Comparison of ENCODE assay signal across 9 cellular contexts in the genomic region with DNA sequence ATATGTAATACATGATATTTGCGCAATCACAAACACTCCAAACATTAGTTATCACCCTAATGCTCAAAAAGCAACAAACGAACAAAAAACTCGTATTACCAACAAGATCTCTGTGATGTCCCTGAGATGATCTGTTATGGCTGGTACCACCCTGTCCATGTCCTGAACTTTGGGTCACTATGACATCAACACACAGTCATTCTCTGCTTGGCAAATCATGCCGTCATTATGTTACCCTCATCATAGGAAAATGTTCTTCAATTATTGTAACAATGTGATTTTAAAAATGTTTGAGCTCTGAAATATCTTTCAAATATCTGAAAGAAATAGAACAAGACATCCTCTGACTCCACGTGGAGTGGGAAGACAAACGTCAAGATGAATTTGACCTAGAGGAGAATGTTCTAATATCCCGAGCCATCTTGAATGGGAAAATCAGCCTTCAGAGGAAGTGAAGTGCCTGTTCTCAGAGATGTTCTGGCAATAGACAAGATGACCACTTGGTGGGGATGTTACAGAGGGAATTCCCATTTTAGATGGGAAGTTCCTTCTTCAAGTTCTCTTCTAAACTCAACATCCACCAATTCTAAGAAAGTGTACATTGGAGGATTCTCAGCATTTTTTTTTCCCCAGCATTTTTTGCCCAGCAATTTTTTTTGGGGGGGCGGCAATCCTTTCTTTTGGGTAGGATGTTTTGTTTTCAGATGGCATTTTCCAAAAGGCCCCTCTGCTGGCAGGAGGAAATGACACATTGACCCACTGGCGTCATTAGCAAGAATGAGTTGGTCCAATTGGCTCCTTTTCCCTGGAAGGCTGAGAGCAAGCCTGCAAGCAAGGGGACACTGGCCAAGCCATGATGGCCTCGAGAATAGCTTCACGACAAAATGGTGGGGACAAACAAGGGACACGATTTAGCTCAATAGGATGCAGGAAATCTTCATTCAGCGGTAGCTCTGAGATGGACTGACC. TPM values are rescaled to one million over a fixed set of nuclear protein-coding genes. Genes with fewer than 3 reads are reported as not detected.
DNase-seq lines count a peak whose midpoint lies in the region; ATAC-seq, FAIRE-seq and TF ChIP-seq lines count a peak whose summit lies in the region.
"Had no signal": no experiment of that assay in that cellular context is flagged by ENCODE, and none has a peak within 500 bp of the region (broad histone marks: within the 10 kb centered on the region; RNA-seq: fewer than 3 reads in every experiment).

No MANE protein-coding gene starts in this region.

- H3K9ac ChIP-seq in adipocyte (ENCODE audit: low read length), result no peak overlapping the region

- H3K27me3 ChIP-seq in adipocyte (replicated peaks; ENCODE audit: control insufficient read depth, insufficient read depth, low read length), result peaks cover 7% of the 10 kb centered on the region
- no peaks in the 10 kb centered on the region for H3K27me3 ChIP-seq in right lobe of liver

- H3K36me3 Mint-ChIP-seq in activated CD4-positive, alpha-beta T cell treated with anti-CD3 and anti-CD28 coated beads, Interleukin-2, amount 10 ng/mL, durations not matched to agents 24 days and 14 days (ENCODE audit: low read depth), result no peaks in the 10 kb centered on the region

- peak overlapping the region in 1 of 3 donors; percentile 42 for H3K27ac ChIP-seq in right lobe of liver
- H3K27ac ChIP-seq: neutrophil had no signal

- H3K4me1 ChIP-seq in adipocyte (ENCODE audit: control insufficient read depth, insufficient read depth, low read length) (peaks cover 4% of the 10 kb centered on the region), right lobe of liver (peaks cover 0 to 39% (median 7%) of the 10 kb centered on the region in 4 donors)

- H3K4me1 Mint-ChIP-seq in activated CD4-positive, alpha-beta T cell treated with anti-CD3 and anti-CD28 coated beads, Interleukin-2, amount 10 ng/mL, durations not matched to agents 24 days and 14 days, result no peaks in the 10 kb centered on the region

- TF ChIP-seq POLR2A in right lobe of liver (IDR thresholded peaks at IDR 0.05) (no peak), GM12892 (IDR thresholded peaks at IDR 0.05; ENCODE audit: low read depth, low read length) (no peak)

- no peak for FAIRE-seq in GM12892 (lab: Jason Lieb, UNC)

- intact Hi-C loops in right lobe of liver (cut with DNase I), result loop anchor here in 1 of 2 donors (10.0 kb wide), 1 partner anchor 53 kb away; no protein-coding TSS in a partner anchor
- intact Hi-C loops in activated CD4-positive, alpha-beta T cell treated with anti-CD3 and anti-CD28 coated beads, Interleukin-2, amount 10 ng/mL, durations not matched to agents 24 days and 14 days (cut with micrococcal nuclease), result loop anchor here (1.0 kb wide), 1 partner anchor 199 kb away; no protein-coding TSS in a partner anchor

- no peak overlapping the region for H3K4me3 ChIP-seq in adipocyte (ENCODE audit: low read length)
- no peak overlapping the region for H3K4me3 ChIP-seq in right lobe of liver

- DNase-seq in ELF-1 (ENCODE audit: low read depth, low spot score) (peak; percentile 35), LoVo (ENCODE audit: low spot score) (peak; percentile 69), adipocyte (ENCODE audit: low read depth) (peak; percentile 87), right lobe of liver (peak in 1 of 3 donors; percentile 70), GM12892 (ENCODE audit: insufficient read length) (no peak)
- DNase-seq in stimulated activated naive CD4-positive, alpha-beta T cell treated with Interleukin-2 at 50 U/mL for 16 hours (lab: John Stamatoyannopoulos, UW), result no peak
- no peak for DNase-seq in activated CD4-positive, alpha-beta T cell treated with anti-CD3 and anti-CD28 coated beads, Interleukin-2, amount 10 ng/mL, durations not matched to agents 24 days and 14 days
- DNase-seq in NK-92 treated with Interleukin-12 subunit alpha and Interleukin-12 subunit beta, amount 100 ng/mL, for 24 hours (lab: John Stamatoyannopoulos, UW), result no peak

- no peak overlapping the region for H3K27ac Mint-ChIP-seq in activated CD4-positive, alpha-beta T cell treated with anti-CD3 and anti-CD28 coated beads, Interleukin-2, amount 10 ng/mL, durations not matched to agents 24 days and 14 days

- 35% methylated on average over 12 of the region's 13 CpGs for WGBS in right lobe of liver (ENCODE audit: insufficient coverage, low coverage, low lambda C conversion rate, missing lambda C conversion rate)

- no peak overlapping the region for H3K4me3 Mint-ChIP-seq in activated CD4-positive, alpha-beta T cell treated with anti-CD3 and anti-CD28 coated beads, Interleukin-2, amount 10 ng/mL, durations not matched to agents 24 days and 14 days

- H3K36me3 ChIP-seq in adipocyte (ENCODE audit: control insufficient read depth, insufficient read depth, low read length, severe bottlenecking) (no peaks in the 10 kb centered on the region), right lobe of liver (no peaks in the 10 kb centered on the region)
- H3K36me3 ChIP-seq: neutrophil had no signal

- ATAC-seq in right lobe of liver, result peak; percentile 20 to 40 (median 24)

- H3K9me3 Mint-ChIP-seq in activated CD4-positive, alpha-beta T cell treated with anti-CD3 and anti-CD28 coated beads, Interleukin-2, amount 10 ng/mL, durations not matched to agents 24 days and 14 days, result no peaks in the 10 kb centered on the region

- peaks cover 10% of the 10 kb centered on the region for H3K27me3 Mint-ChIP-seq in activated CD4-positive, alpha-beta T cell treated with anti-CD3 and anti-CD28 coated beads, Interleukin-2, amount 10 ng/mL, durations not matched to agents 24 days and 14 days

- no peaks in the 10 kb centered on the region for H3K9me3 ChIP-seq in adipocyte (ENCODE audit: control insufficient read depth, low read length)
- no peaks in the 10 kb centered on the region for H3K9me3 ChIP-seq in right lobe of liver
- H3K9me3 ChIP-seq: neutrophil had no signal

- TF ChIP-seq CTCF in right lobe of liver (IDR thresholded peaks at IDR 0.05), result peak; percentile 60 to 76 (median 70)

RNA-seq across cellular contexts. Expression of a gene that starts 3.7 kb away (rescaled TPM):
- 100 to 1,000 TPM in 1 of 6 experiments, 10 to 100 TPM in 5; 65.2 to 144 (median 84.7) TPM for total RNA-seq in right lobe of liver
- polyA plus RNA-seq in GM12892 (2012; ENCODE audit: missing spikeins), result not detected
- total RNA-seq in activated CD4-positive, alpha-beta T cell treated with anti-CD3 and anti-CD28 coated beads, Interleukin-2, amount 10 ng/mL, durations not matched to agents 24 days and 14 days, result not detected in 2 replicates

RNA-seq across cellular contexts. Expression of a gene that starts 20.1 kb away (rescaled TPM):
- 1 to 10 TPM; 3.4 to 5.9 (median 4.5) TPM for total RNA-seq in right lobe of liver
- polyA plus RNA-seq in GM12892 (2012; ENCODE audit: missing spikeins), result 5.1 TPM
- total RNA-seq in activated CD4-positive, alpha-beta T cell treated with anti-CD3 and anti-CD28 coated beads, Interleukin-2, amount 10 ng/mL, durations not matched to agents 24 days and 14 days, result 5.3 and 5.4 TPM in 2 replicates

Comparison
In these comparisons a context has a peak if more than half of its experiments do, and no peak if none do; other contexts are left out.
1. DNase-seq: peak in ELF-1 (single experiment), LoVo (single experiment) and adipocyte (single experiment); none in GM12892 (single experiment), stimulated activated naive CD4-positive, alpha-beta T cell treated with Interleukin-2 at 50 U/mL for 16 hours (single experiment), activated CD4-positive, alpha-beta T cell treated with anti-CD3 and anti-CD28 coated beads, Interleukin-2, amount 10 ng/mL, durations not matched to agents 24 days and 14 days (single experiment) and NK-92 treated with Interleukin-12 subunit alpha and Interleukin-12 subunit beta, amount 100 ng/mL, for 24 hours (single experiment).
2. RNA of a gene that starts 3.7 kb away (total RNA-seq): 65.2 to 144 TPM in right lobe of liver; not detected in activated CD4-positive, alpha-beta T cell treated with anti-CD3 and anti-CD28 coated beads, Interleukin-2, amount 10 ng/mL, durations not matched to agents 24 days and 14 days; every median in the first group is over 10 times any median in the second.